In genomic region chr2:127661072-127661618, GRCh38 we compare ENCODE assay signal across 16 cellular contexts. TPM values are rescaled to one million over a fixed set of nuclear protein-coding genes. Genes with fewer than 3 reads are reported as not detected.
DNase-seq lines count a peak whose midpoint lies in the region; ATAC-seq and TF ChIP-seq lines count a peak whose summit lies in the region.
"Had no signal": no experiment of that assay in that cellular context is flagged by ENCODE, and none has a peak within 500 bp of the region (broad histone marks: within the 10 kb centered on the region; RNA-seq: fewer than 3 reads in every experiment).

No MANE protein-coding gene starts in this region.

- H3K9me3 ChIP-seq in NT2/D1 (ENCODE audit: insufficient read depth, low read length): no peaks in the 10 kb centered on the region; the same call in 1 of the 2 replicates
- H3K9me3 ChIP-seq: adrenal gland, SJSA1 had no signal

- peaks cover 25% of the 10 kb centered on the region for H3K4me1 ChIP-seq in NT2/D1 (ENCODE audit: insufficient read depth, insufficient read length)
- H3K4me1 ChIP-seq: adrenal gland, SJSA1 had no signal

- H3K4me3 ChIP-seq in NT2/D1 (ENCODE audit: insufficient read length, low read depth) (no peak overlapping the region), fibroblast of the aortic adventitia (ENCODE audit: low read depth, low read length) (no peak overlapping the region)
- H3K4me3 ChIP-seq: adrenal gland, BLaER1, SJSA1 had no signal

- peaks cover 33% of the 10 kb centered on the region for H3K27me3 ChIP-seq in NT2/D1 (ENCODE audit: insufficient read depth, insufficient read length)
- H3K27me3 ChIP-seq: SJSA1 had no signal

- peak overlapping the region; percentile 74 for H3K27ac ChIP-seq in substantia nigra (ENCODE audit: low read depth, low read length, poor library complexity, severe bottlenecking)
- H3K27ac ChIP-seq: BLaER1, SJSA1, WERI-Rb-1 had no signal

- peak overlapping the region; percentile 46 for H3K9ac ChIP-seq in NT2/D1 (ENCODE audit: insufficient read length, low read depth)
- H3K9ac ChIP-seq: BLaER1 had no signal

- no peak for ATAC-seq in left lobe of liver

- peaks cover 15% of the 10 kb centered on the region for H3K36me3 ChIP-seq in NT2/D1 (ENCODE audit: insufficient read depth, insufficient read length, low read length)
- H3K36me3 ChIP-seq: adrenal gland, WERI-Rb-1 had no signal

- TF ChIP-seq CTCF in fibroblast of the aortic adventitia (IDR thresholded peaks at IDR 0.05; ENCODE audit: insufficient read depth, low read length): no peak

- DNase-seq in NT2/D1 (ENCODE audit: low read depth, low spot score): no peak
- peak; percentile 76 for DNase-seq in fibroblast of the aortic adventitia (ENCODE audit: low read depth)
- DNase-seq in midbrain (lab: John Stamatoyannopoulos, UW): peak; percentile 39
- DNase-seq in substantia nigra (lab: John Stamatoyannopoulos, UW): peak in 26 of 49 donors; percentile 11 to 69 (median 46)
- no peak for DNase-seq in T-helper 2 cell
- no peak for DNase-seq in AG08396 (ENCODE audit: low spot score)
- no peak for DNase-seq in effector CD4-positive, alpha-beta T cell
- no peak for DNase-seq in left lobe of liver (ENCODE audit: low spot score)
- DNase-seq: DND-41, NCI-H146, NCI-H748 treated with DMSO at 0.1 percent for 48 hours, WERI-Rb-1 had no signal

RNA-seq across cellular contexts. Expression of gene LIMS2, which starts 14.2 kb away (rescaled TPM):
- total RNA-seq in fibroblast of the aortic adventitia (ENCODE audit: low replicate concordance) (7.8 and 11.3 TPM in 2 replicates), left lobe of liver (31.0 TPM)

RNA-seq across cellular contexts. Expression of gene GPR17, which starts 15.2 kb away (rescaled TPM):
- not detected in 2 replicates for total RNA-seq in fibroblast of the aortic adventitia (ENCODE audit: low replicate concordance)
- not detected for total RNA-seq in left lobe of liver
- total RNA-seq: H4, SJSA1 had no signal

RNA-seq across cellular contexts. Expression of gene SFT2D3, which starts 40.2 kb away (rescaled TPM):
- 3.5 and 7.0 TPM in 2 replicates for total RNA-seq in fibroblast of the aortic adventitia (ENCODE audit: low replicate concordance)
- 3.7 TPM for total RNA-seq in left lobe of liver

Comparison
In these comparisons a context has a peak if more than half of its experiments do, and no peak if none do; other contexts are left out.
1. DNase-seq: peak in fibroblast of the aortic adventitia (single experiment), midbrain (single experiment) and substantia nigra (26 of 49); none in NT2/D1 (single experiment), T-helper 2 cell (0 of 5), AG08396 (single experiment), effector CD4-positive, alpha-beta T cell (single experiment) and left lobe of liver (single experiment).